In the genomic region with DNA sequence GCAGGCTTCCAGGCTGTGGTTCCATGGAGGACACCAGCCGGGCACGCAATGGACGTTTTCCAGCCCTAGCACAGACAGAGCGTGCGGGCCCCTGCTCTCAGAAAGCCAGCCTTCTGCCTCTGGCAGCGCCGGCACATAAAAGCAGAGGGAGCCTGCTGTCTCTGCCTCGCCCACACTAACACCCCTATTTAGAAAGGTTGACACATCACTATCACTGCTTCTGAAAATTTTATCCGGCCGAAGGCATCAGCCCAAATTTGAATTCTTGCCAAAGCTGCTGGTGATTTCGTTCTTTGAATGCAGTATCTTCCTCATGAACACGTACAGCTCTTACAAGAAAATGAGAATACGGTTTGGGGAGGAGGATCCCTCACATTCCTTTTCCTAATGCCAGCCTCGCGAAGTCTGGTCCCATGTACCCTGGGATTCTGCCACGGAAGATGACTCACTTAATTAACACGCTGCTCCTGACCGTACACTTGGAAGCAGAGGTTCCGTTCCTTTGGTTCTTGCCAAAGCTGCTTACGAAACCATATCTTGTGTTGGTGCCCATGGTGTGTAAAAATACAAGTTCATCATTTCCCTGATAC, we compare ENCODE assay signal across 8 cellular contexts. TPM values are rescaled to one million over a fixed set of nuclear protein-coding genes. Genes with fewer than 3 reads are reported as not detected.
A peak's percentile ranks its signal among the peaks of the same experiment; 100 is the strongest.
DNase-seq lines count a peak whose midpoint lies in the region; ATAC-seq and TF ChIP-seq lines count a peak whose summit lies in the region.

No MANE protein-coding gene starts in this region.

- peaks cover 31% of the 10 kb centered on the region for H3K4me1 Mint-ChIP-seq in activated CD4-positive, alpha-beta memory T cell treated with anti-CD3 and anti-CD28 coated beads, Interleukin-2, amount 10 ng/mL, durations not matched to agents 7 days and 5 days

- peak; percentile 62 for ATAC-seq in foreskin keratinocyte

- H3K4me3 Mint-ChIP-seq in activated CD4-positive, alpha-beta memory T cell treated with anti-CD3 and anti-CD28 coated beads, Interleukin-2, amount 10 ng/mL, durations not matched to agents 7 days and 5 days = peak overlapping the region; percentile 57

- H3K27ac ChIP-seq in foreskin keratinocyte = no peak overlapping the region

- CTCF ChIA-PET in activated CD4-positive, alpha-beta memory T cell treated with anti-CD3 and anti-CD28 coated beads, Interleukin-2, amount 10 ng/mL, durations not matched to agents 7 days and 5 days (lab: Charles Lee) = interaction anchor here (2.0 kb wide), 1 partner anchor 23 kb away, joined by 5 read pairs; the partner anchor contains the start of gene DECR2

- DNase-seq in AG08396 (ENCODE audit: low spot score) (peak; percentile 94), HK-2 (ENCODE audit: unreplicated experiment) (peak; percentile 46), foreskin keratinocyte (peak; percentile 89 to 92), occipital lobe (lab: John Stamatoyannopoulos, UW) (peak; percentile 74), iPS-NIHi11 (ENCODE audit: low spot score) (no peak), NCI-H82 treated with DMSO at 0.1 percent for 48 hours (lab: John Stamatoyannopoulos, UW; ENCODE audit: unreplicated experiment) (no peak)
- no peak for DNase-seq in activated CD4-positive, alpha-beta memory T cell treated with anti-CD3 and anti-CD28 coated beads, Interleukin-2, amount 10 ng/mL, durations not matched to agents 7 days and 5 days
- DNase-seq in activated CD4-positive, CD25-positive, alpha-beta regulatory T cell treated with anti-CD3 and anti-CD28 coated beads, Interleukin-2, amount 50 U/mL, for 72 hours = no peak

- H3K36me3 Mint-ChIP-seq in activated CD4-positive, alpha-beta memory T cell treated with anti-CD3 and anti-CD28 coated beads, Interleukin-2, amount 10 ng/mL, durations not matched to agents 7 days and 5 days (ENCODE audit: low read depth) = peaks cover 4% of the 10 kb centered on the region

- H3K27me3 ChIP-seq in foreskin keratinocyte = no peaks in the 10 kb centered on the region

- no peak overlapping the region for H3K27ac Mint-ChIP-seq in activated CD4-positive, alpha-beta memory T cell treated with anti-CD3 and anti-CD28 coated beads, Interleukin-2, amount 10 ng/mL, durations not matched to agents 7 days and 5 days

- peaks cover 15% of the 10 kb centered on the region for H3K27me3 Mint-ChIP-seq in activated CD4-positive, alpha-beta memory T cell treated with anti-CD3 and anti-CD28 coated beads, Interleukin-2, amount 10 ng/mL, durations not matched to agents 7 days and 5 days

- TF ChIP-seq CTCF in foreskin keratinocyte (conservative IDR thresholded peaks at IDR 0.05) = no peak

- no peaks in the 10 kb centered on the region for H3K9me3 Mint-ChIP-seq in activated CD4-positive, alpha-beta memory T cell treated with anti-CD3 and anti-CD28 coated beads, Interleukin-2, amount 10 ng/mL, durations not matched to agents 7 days and 5 days

- peaks cover 3% of the 10 kb centered on the region for H3K4me1 ChIP-seq in foreskin keratinocyte

- POLR2A ChIA-PET in activated CD4-positive, alpha-beta memory T cell treated with anti-CD3 and anti-CD28 coated beads, Interleukin-2, amount 10 ng/mL, durations not matched to agents 7 days and 5 days (lab: Charles Lee) = interaction anchor here (2.0 kb wide), 1 partner anchor 23 kb away, joined by 11 read pairs; the partner anchor contains the start of gene DECR2

RNA-seq across cellular contexts. Expression of gene RAB11FIP3, which starts 1.3 kb away (rescaled TPM):
- total RNA-seq in activated CD4-positive, alpha-beta memory T cell treated with anti-CD3 and anti-CD28 coated beads, Interleukin-2, amount 10 ng/mL, durations not matched to agents 7 days and 5 days = 10 to 100 TPM; 21.2 to 25.4 TPM
- total RNA-seq in foreskin keratinocyte = 14.9 and 15.1 TPM in 2 replicates
- 10.9 and 12.0 TPM in 2 replicates for polyA plus RNA-seq in foreskin keratinocyte
- 25.6 TPM for total RNA-seq in occipital lobe

RNA-seq across cellular contexts. Expression of gene DECR2, which starts 22.4 kb away (rescaled TPM):
- 1 to 10 TPM; 3.0 to 3.3 TPM for total RNA-seq in activated CD4-positive, alpha-beta memory T cell treated with anti-CD3 and anti-CD28 coated beads, Interleukin-2, amount 10 ng/mL, durations not matched to agents 7 days and 5 days
- total RNA-seq in foreskin keratinocyte (10.5 and 13.8 TPM in 2 replicates), occipital lobe (7.6 TPM)
- polyA plus RNA-seq in foreskin keratinocyte = 12.7 and 15.9 TPM in 2 replicates

RNA-seq across cellular contexts. Expression of gene NME4, which starts 27.1 kb away (rescaled TPM):
- total RNA-seq in activated CD4-positive, alpha-beta memory T cell treated with anti-CD3 and anti-CD28 coated beads, Interleukin-2, amount 10 ng/mL, durations not matched to agents 7 days and 5 days = 10 to 100 TPM; 33.9 to 34.0 TPM
- 143 and 154 TPM in 2 replicates for total RNA-seq in foreskin keratinocyte
- 266 and 269 TPM in 2 replicates for polyA plus RNA-seq in foreskin keratinocyte
- 15.4 TPM for total RNA-seq in occipital lobe

RNA-seq across cellular contexts. Expression of gene PGAP6, which starts 42.4 kb away (rescaled TPM):
- total RNA-seq in activated CD4-positive, alpha-beta memory T cell treated with anti-CD3 and anti-CD28 coated beads, Interleukin-2, amount 10 ng/mL, durations not matched to agents 7 days and 5 days = 10 to 100 TPM; 59.2 to 59.9 TPM
- total RNA-seq in foreskin keratinocyte = 37.7 and 44.5 TPM in 2 replicates
- 32.5 and 34.2 TPM in 2 replicates for polyA plus RNA-seq in foreskin keratinocyte
- total RNA-seq in occipital lobe = 14.3 TPM

RNA-seq across cellular contexts. Expression of gene MRPL28, which starts 53.8 kb away (rescaled TPM):
- total RNA-seq in activated CD4-positive, alpha-beta memory T cell treated with anti-CD3 and anti-CD28 coated beads, Interleukin-2, amount 10 ng/mL, durations not matched to agents 7 days and 5 days = 10 to 100 TPM; 71.4 to 72.6 TPM
- total RNA-seq in foreskin keratinocyte (125 and 132 TPM in 2 replicates), occipital lobe (28.1 TPM)
- polyA plus RNA-seq in foreskin keratinocyte = 218 and 222 TPM in 2 replicates

Comparison
In these comparisons a context has a peak if more than half of its experiments do, and no peak if none do; other contexts are left out.
1. DNase-seq: peak in AG08396 (single experiment), HK-2 (single experiment), foreskin keratinocyte (2 of 2) and occipital lobe (single experiment); none in activated CD4-positive, alpha-beta memory T cell treated with anti-CD3 and anti-CD28 coated beads, Interleukin-2, amount 10 ng/mL, durations not matched to agents 7 days and 5 days (single experiment), activated CD4-positive, CD25-positive, alpha-beta regulatory T cell treated with anti-CD3 and anti-CD28 coated beads, Interleukin-2, amount 50 U/mL, for 72 hours (single experiment), iPS-NIHi11 (single experiment) and NCI-H82 treated with DMSO at 0.1 percent for 48 hours (single experiment).